In the genomic region with DNA sequence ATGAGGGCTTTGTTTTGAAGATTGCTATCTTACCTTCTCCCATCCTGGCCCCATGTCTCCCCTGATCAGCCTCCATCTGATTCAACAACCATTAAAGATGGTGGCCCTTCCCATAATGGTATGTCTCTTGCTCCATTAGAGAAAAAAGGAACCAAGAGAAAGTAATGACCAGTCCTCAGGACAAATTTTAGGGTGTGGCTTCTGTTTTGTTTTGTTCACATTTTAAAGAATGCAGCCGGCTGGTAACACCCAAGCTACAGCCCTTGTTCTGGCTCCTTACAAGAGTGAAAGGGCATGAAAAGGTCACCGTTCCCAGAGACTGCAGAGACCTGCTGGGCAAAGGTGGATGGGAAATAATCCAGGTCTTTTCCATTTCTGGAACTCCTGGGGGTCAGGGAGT, we compare ENCODE assay signal across 1 cellular context.
A peak's percentile ranks its signal among the peaks of the same experiment; 100 is the strongest.
TF ChIP-seq lines count a peak whose summit lies in the region.

No MANE protein-coding gene starts in this region.

TF ChIP-seq in K562, 482 proteins besides CTCF, POLR2A, EP300 and RAD21 (continued from another document):
- 0 out of 2 replicates have a peak, but pooled peaks have one; percentile 25 for TF ChIP-seq REST (CRISPR knock-in tag; IDR thresholded peaks at IDR 0.05; ENCODE audit: low read depth)
- no peak for TF ChIP-seq FOXA3 (CRISPR knock-in tag; conservative IDR thresholded peaks at IDR 0.05 in 1 of 2, IDR thresholded peaks at IDR 0.05 in 1 of 2)
